ENCODE assay signal across 25 cellular contexts in genomic region chr4:46975144-46975543, GRCh38. TPM values are rescaled to one million over a fixed set of nuclear protein-coding genes. Genes with fewer than 3 reads are reported as not detected.
"Had no signal": no experiment of that assay in that cellular context is flagged by ENCODE, and none has a peak within 500 bp of the region (broad histone marks: within the 10 kb centered on the region; RNA-seq: fewer than 3 reads in every experiment).

No MANE protein-coding gene starts in this region.

- H3K9me3 Mint-ChIP-seq: activated CD4-positive, alpha-beta memory T cell treated with anti-CD3 and anti-CD28 coated beads, Interleukin-2, amount 10 ng/mL, durations not matched to agents 7 days and 5 days; activated naive CD4-positive, alpha-beta T cell treated with anti-CD3 and anti-CD28 coated beads for 36 hours; activated T-helper 17 cell treated with anti-CD3 and anti-CD28 coated beads, Interleukin-2, amount 50 U/mL, for 72 hours; T-cell had no signal

- H3K4me3 ChIP-seq: cardiac muscle cell had no signal

- H3K27ac Mint-ChIP-seq: activated CD4-positive, alpha-beta memory T cell treated with anti-CD3 and anti-CD28 coated beads, Interleukin-2, amount 10 ng/mL, durations not matched to agents 7 days and 5 days; activated naive CD4-positive, alpha-beta T cell treated with anti-CD3 and anti-CD28 coated beads for 36 hours; activated naive CD8-positive, alpha-beta T cell; activated T-helper 17 cell treated with anti-CD3 and anti-CD28 coated beads, Interleukin-2, amount 50 U/mL, for 72 hours; T-cell had no signal

- H3K27me3 ChIP-seq: brain microvascular endothelial cell had no signal

- H3K27ac ChIP-seq: brain microvascular endothelial cell, cardiac muscle cell, SK-N-MC had no signal

- ATAC-seq: activated T-helper 17 cell treated with anti-CD3 and anti-CD28 coated beads, Interleukin-2, amount 50 U/mL, for 72 hours; T-cell had no signal

- H3K27me3 Mint-ChIP-seq: activated naive CD8-positive, alpha-beta T cell had no signal

- FAIRE-seq: TTC549 had no signal

- H3K4me1 Mint-ChIP-seq: activated CD4-positive, alpha-beta memory T cell treated with anti-CD3 and anti-CD28 coated beads, Interleukin-2, amount 10 ng/mL, durations not matched to agents 7 days and 5 days; activated T-helper 17 cell treated with anti-CD3 and anti-CD28 coated beads, Interleukin-2, amount 50 U/mL, for 72 hours; T-cell had no signal

- H3K36me3 ChIP-seq: brain microvascular endothelial cell, cardiac muscle cell had no signal

- DNase-seq: activated CD4-positive, alpha-beta memory T cell treated with anti-CD3 and anti-CD28 coated beads, Interleukin-2, amount 10 ng/mL, durations not matched to agents 7 days and 5 days; activated CD4-positive, alpha-beta T cell treated with anti-CD3 and anti-CD28 coated beads, Interleukin-2, amount 50 U/mL, for 1 hour; activated CD4-positive, CD25-positive, alpha-beta regulatory T cell; activated gamma-delta T cell; activated naive CD4-positive, alpha-beta T cell treated with anti-CD3 and anti-CD28 coated beads for 36 hours; activated T-cell treated with anti-CD3 and anti-CD28 coated beads for 4 hours; activated T-cell treated with anti-CD3 and anti-CD28 coated beads, Interleukin-2, amount 50 U/mL, for 48 hours; brain microvascular endothelial cell; NCI-H146; NCI-H2029; NCI-H2107; NCI-H2171 treated with DMSO at 0.1 percent for 48 hours; NCI-H345; NCI-H510A treated with DMSO at 0.1 percent for 48 hours; T-cell; T-helper 2 cell; T1000 had no signal

- H3K4me3 Mint-ChIP-seq: activated CD4-positive, alpha-beta memory T cell treated with anti-CD3 and anti-CD28 coated beads, Interleukin-2, amount 10 ng/mL, durations not matched to agents 7 days and 5 days; activated naive CD4-positive, alpha-beta T cell treated with anti-CD3 and anti-CD28 coated beads for 36 hours; activated naive CD8-positive, alpha-beta T cell; activated T-helper 17 cell treated with anti-CD3 and anti-CD28 coated beads, Interleukin-2, amount 50 U/mL, for 72 hours; T-cell had no signal

- H3K36me3 Mint-ChIP-seq: activated naive CD8-positive, alpha-beta T cell; T-cell had no signal

RNA-seq across cellular contexts. Expression of gene GABRA4, which starts 18.2 kb away (rescaled TPM):
- total RNA-seq: activated CD4-positive, alpha-beta memory T cell treated with anti-CD3 and anti-CD28 coated beads, Interleukin-2, amount 10 ng/mL, durations not matched to agents 7 days and 5 days; activated CD8-positive, alpha-beta memory T cell treated with anti-CD3 and anti-CD28 coated beads for 36 hours; activated naive CD4-positive, alpha-beta T cell treated with anti-CD3 and anti-CD28 coated beads for 36 hours; activated T-helper 17 cell treated with anti-CD3 and anti-CD28 coated beads, Interleukin-2, amount 50 U/mL, for 72 hours; OCI-LY7; RPMI7951; T-cell had no signal

RNA-seq across cellular contexts. Expression of gene GABRB1, which starts 56.2 kb away (rescaled TPM):
- total RNA-seq: activated CD4-positive, alpha-beta memory T cell treated with anti-CD3 and anti-CD28 coated beads, Interleukin-2, amount 10 ng/mL, durations not matched to agents 7 days and 5 days; activated CD8-positive, alpha-beta memory T cell treated with anti-CD3 and anti-CD28 coated beads for 36 hours; activated naive CD4-positive, alpha-beta T cell treated with anti-CD3 and anti-CD28 coated beads for 36 hours; activated T-helper 17 cell treated with anti-CD3 and anti-CD28 coated beads, Interleukin-2, amount 50 U/mL, for 72 hours; OCI-LY7; RPMI7951; T-cell had no signal
